Comparison of ENCODE assay signal across 24 cellular contexts in the genomic region with DNA sequence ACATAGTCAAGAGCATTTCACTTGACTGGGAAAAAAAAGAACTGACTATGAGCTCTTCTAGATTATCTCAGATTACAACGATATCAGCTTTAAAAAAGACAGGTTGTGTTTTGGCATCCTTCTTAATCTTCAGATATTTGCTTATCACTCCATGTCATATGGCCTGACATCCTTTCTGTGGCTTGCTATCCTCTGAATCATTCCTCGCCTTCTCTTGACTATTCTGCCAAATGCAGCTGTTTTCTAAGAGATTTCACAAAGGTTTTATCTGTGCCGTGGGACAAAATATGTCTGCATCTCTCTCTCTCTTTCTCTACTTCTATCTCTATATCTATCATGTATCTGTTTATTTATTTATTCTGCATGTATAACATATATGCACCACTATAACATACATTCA.
"Had no signal": no experiment of that assay in that cellular context is flagged by ENCODE, and none has a peak within 500 bp of the region (broad histone marks: within the 10 kb centered on the region; RNA-seq: fewer than 3 reads in every experiment).

No MANE protein-coding gene starts in this region.

- H3K4me3 ChIP-seq: esophagus squamous epithelium, right atrium auricular region, spleen, suprapubic skin, tibial artery had no signal

- H3K9me3 ChIP-seq: esophagus squamous epithelium, right atrium auricular region, suprapubic skin, tibial artery had no signal

- H3K36me3 ChIP-seq: esophagus squamous epithelium, right atrium auricular region, spleen, suprapubic skin, tibial artery had no signal

- H3K4me1 ChIP-seq: esophagus squamous epithelium, right atrium auricular region, spleen, suprapubic skin, tibial artery had no signal

- H3K27ac ChIP-seq: epithelial cell of prostate, esophagus squamous epithelium, right atrium auricular region, spleen, suprapubic skin, tibial artery had no signal

- ATAC-seq: left colon, natural killer cell had no signal

- H3K27me3 ChIP-seq: esophagus squamous epithelium, right atrium auricular region, spleen, suprapubic skin, tibial artery had no signal

- DNase-seq: activated CD4-positive, alpha-beta memory T cell treated with anti-CD3 and anti-CD28 coated beads, Interleukin-2, amount 10 ng/mL, durations not matched to agents 7 days and 5 days; activated CD4-positive, alpha-beta T cell treated with anti-CD3 and anti-CD28 coated beads, Interleukin-2, amount 10 ng/mL, durations not matched to agents 7 days and 5 days; activated CD4-positive, CD25-positive, alpha-beta regulatory T cell treated with anti-CD3 and anti-CD28 coated beads, Interleukin-2, amount 50 U/mL, for 72 hours; activated CD8-positive, alpha-beta memory T cell treated with anti-CD3 and anti-CD28 coated beads, Interleukin-2, amount 50 U/mL, for 48 hours; activated gamma-delta T cell; activated naive CD4-positive, alpha-beta T cell treated with anti-CD3 and anti-CD28 coated beads, Interleukin-2, amount 10 ng/mL, durations not matched to agents 7 days and 5 days; activated naive CD8-positive, alpha-beta T cell treated with anti-CD3 and anti-CD28 coated beads, Interleukin-2, amount 10 ng/mL, durations not matched to agents 7 days and 5 days; activated T-cell treated with anti-CD3 and anti-CD28 coated beads, Interleukin-2, amount 50 U/mL, for 24 hours; amniotic stem cell; central memory CD4-positive, alpha-beta T cell; dermis blood vessel endothelial cell; effector CD4-positive, alpha-beta T cell; esophagus squamous epithelium; left colon; mammary epithelial cell; midbrain; natural killer cell; spleen; stimulated activated naive CD4-positive, alpha-beta T cell; T-helper 1 cell; tibial artery had no signal
